2 cellular contexts compared by ENCODE assay signal in genomic region chr7:99368750-99369389, GRCh38.
A peak's percentile ranks its signal among the peaks of the same experiment; 100 is the strongest.
TF ChIP-seq lines count a peak whose summit lies in the region.

No MANE protein-coding gene starts in this region.

TF ChIP-seq in SK-N-SH treated with all-trans-retinoic acid at 6 μM for 48 hours, 23 proteins besides CTCF, POLR2A, EP300 and RAD21:
- no peak for TF ChIP-seq ARNTL (CRISPR knock-in tag; IDR thresholded peaks at IDR 0.05; ENCODE audit: borderline replicate concordance, low read depth)
- no peak for TF ChIP-seq TOX (CRISPR knock-in tag; IDR thresholded peaks at IDR 0.05; ENCODE audit: borderline replicate concordance)
- no peak for TF ChIP-seq RARB (CRISPR knock-in tag; IDR thresholded peaks at IDR 0.05)
- TF ChIP-seq ZNF70 (CRISPR knock-in tag; IDR thresholded peaks at IDR 0.05) = peak; percentile 65
- TF ChIP-seq PPARA (CRISPR knock-in tag; IDR thresholded peaks at IDR 0.05; ENCODE audit: borderline replicate concordance) = no peak

TF ChIP-seq in SK-N-SH, 30 proteins besides CTCF, POLR2A, EP300 and RAD21:
- TF ChIP-seq TAF1 (IDR thresholded peaks at IDR 0.05; ENCODE audit: borderline replicate concordance, low read depth, low read length) (no peak), NRF1 (IDR thresholded peaks at IDR 0.05; ENCODE audit: low read depth, low read length) (no peak), TCF12 (IDR thresholded peaks at IDR 0.05) (no peak), GATA2 (CRISPR knock-in tag; IDR thresholded peaks at IDR 0.05) (no peak), RCOR1 (IDR thresholded peaks at IDR 0.05; ENCODE audit: low read length) (no peak), YY1 (IDR thresholded peaks at IDR 0.05; ENCODE audit: low read depth) (no peak), MAX (IDR thresholded peaks at IDR 0.05; ENCODE audit: low read depth) (no peak), ELF1 (IDR thresholded peaks at IDR 0.05) (no peak)
- TF ChIP-seq, protein P1, sequence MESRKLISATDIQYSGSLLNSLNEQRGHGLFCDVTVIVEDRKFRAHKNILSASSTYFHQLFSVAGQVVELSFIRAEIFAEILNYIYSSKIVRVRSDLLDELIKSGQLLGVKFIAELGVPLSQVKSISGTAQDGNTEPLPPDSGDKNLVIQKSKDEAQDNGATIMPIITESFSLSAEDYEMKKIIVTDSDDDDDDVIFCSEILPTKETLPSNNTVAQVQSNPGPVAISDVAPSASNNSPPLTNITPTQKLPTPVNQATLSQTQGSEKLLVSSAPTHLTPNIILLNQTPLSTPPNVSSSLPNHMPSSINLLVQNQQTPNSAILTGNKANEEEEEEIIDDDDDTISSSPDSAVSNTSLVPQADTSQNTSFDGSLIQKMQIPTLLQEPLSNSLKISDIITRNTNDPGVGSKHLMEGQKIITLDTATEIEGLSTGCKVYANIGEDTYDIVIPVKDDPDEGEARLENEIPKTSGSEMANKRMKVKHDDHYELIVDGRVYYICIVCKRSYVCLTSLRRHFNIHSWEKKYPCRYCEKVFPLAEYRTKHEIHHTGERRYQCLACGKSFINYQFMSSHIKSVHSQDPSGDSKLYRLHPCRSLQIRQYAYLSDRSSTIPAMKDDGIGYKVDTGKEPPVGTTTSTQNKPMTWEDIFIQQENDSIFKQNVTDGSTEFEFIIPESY (IDR thresholded peaks at IDR 0.05; ENCODE audit: borderline replicate concordance, low read depth) = no peak
